ENCODE assay signal across 8 cellular contexts in genomic region chr12:53352331-53353258, GRCh38.
DNase-seq lines count a peak whose midpoint lies in the region; TF ChIP-seq lines count a peak whose summit lies in the region.

No MANE protein-coding gene starts in this region.

- DNase-seq in AML-193 (lab: John Stamatoyannopoulos, UW) = peak; percentile 85 to 88
- peak; percentile 60 for DNase-seq in GM19240 (ENCODE audit: insufficient read length, low spot score)
- DNase-seq in activated CD8-positive, alpha-beta memory T cell treated with anti-CD3 and anti-CD28 coated beads, Interleukin-2, amount 50 U/mL, for 24 hours (ENCODE audit: extremely low read depth) = peak; percentile 65
- DNase-seq in epithelial cell of esophagus (ENCODE audit: low read depth) = peak; percentile 89
- DNase-seq in stimulated activated CD8-positive, alpha-beta memory T cell treated with anti-CD3 and anti-CD28 coated beads, Interleukin-7, amount 100 ng/mL, for 4 hours (ENCODE audit: low read depth in 2 of 2) = peak; percentile 64 to 74

- no peak for TF ChIP-seq EP300 in Ishikawa (IDR thresholded peaks at IDR 0.05; ENCODE audit: borderline replicate concordance)

- H3K9me3 ChIP-seq in OCI-LY3 (ENCODE audit: insufficient read depth, low read length) (no peaks in the 10 kb centered on the region), mucosa of stomach (ENCODE audit: control insufficient read depth, low read length) (no peaks in the 10 kb centered on the region)

- no peaks in the 10 kb centered on the region for H4K20me1 ChIP-seq in OCI-LY3 (ENCODE audit: insufficient read depth, low read length)

- peaks cover 3% of the 10 kb centered on the region; the same call in 1 of the 2 replicates for H3K4me1 ChIP-seq in OCI-LY3 (ENCODE audit: low read length)
- peaks cover 15% of the 10 kb centered on the region for H3K4me1 ChIP-seq in mucosa of stomach (ENCODE audit: control insufficient read depth, insufficient read depth, low read length)

- H3K79me2 ChIP-seq in OCI-LY3 (ENCODE audit: low read length) = no peaks in the 10 kb centered on the region

- H3K9ac ChIP-seq in OCI-LY3 (ENCODE audit: low read length) = no peak overlapping the region
- H3K9ac ChIP-seq in mucosa of stomach (ENCODE audit: low read length) = peak overlapping the region; percentile 19

- no peak overlapping the region for H3K27ac ChIP-seq in OCI-LY3 (ENCODE audit: low read length)

- TF ChIP-seq CTCF in OCI-LY3 (IDR thresholded peaks at IDR 0.05; ENCODE audit: low read depth, low read length) (peak; percentile 92), epithelial cell of esophagus (IDR thresholded peaks at IDR 0.05; ENCODE audit: insufficient read depth, low read depth, low read length, missing control alignments) (peak; percentile 90)

- peak; percentile 100 for TF ChIP-seq RAD21 in Ishikawa (IDR thresholded peaks at IDR 0.05; ENCODE audit: low read depth)

- H2AFZ ChIP-seq in OCI-LY3 (ENCODE audit: low read depth, low read length) = no peak overlapping the region; the same call in 1 of the 2 replicates

- H3K4me3 ChIP-seq in OCI-LY3 (ENCODE audit: low read length) (no peak overlapping the region), epithelial cell of esophagus (ENCODE audit: low read length) (no peak overlapping the region), mucosa of stomach (ENCODE audit: low read length) (no peak overlapping the region)

- H3K4me2 ChIP-seq in OCI-LY3 (ENCODE audit: low read length) = no peak overlapping the region; the same call in 1 of the 2 replicates

- H3K36me3 ChIP-seq in OCI-LY3 (replicated peaks; ENCODE audit: low read depth, low read length) (no peaks in the 10 kb centered on the region), mucosa of stomach (ENCODE audit: control insufficient read depth, insufficient read depth, low read length) (no peaks in the 10 kb centered on the region)

- no peaks in the 10 kb centered on the region for H3K27me3 ChIP-seq in OCI-LY3 (ENCODE audit: low read depth, low read length)
- no peaks in the 10 kb centered on the region for H3K27me3 ChIP-seq in mucosa of stomach (ENCODE audit: control insufficient read depth, insufficient read depth, low read length)

TF ChIP-seq in Ishikawa, 13 proteins besides CTCF, POLR2A, EP300 and RAD21:
- TF ChIP-seq NFIC (IDR thresholded peaks at IDR 0.05) (no peak), TCF12 (IDR thresholded peaks at IDR 0.05; ENCODE audit: low read depth) (no peak), FOXM1 (IDR thresholded peaks at IDR 0.05; ENCODE audit: borderline replicate concordance, low read depth) (no peak), REST (IDR thresholded peaks at IDR 0.05; ENCODE audit: low read depth) (no peak), CREB1 (IDR thresholded peaks at IDR 0.05; ENCODE audit: low read depth) (no peak), TAF1 (IDR thresholded peaks at IDR 0.05; ENCODE audit: low read depth) (no peak), TEAD4 (IDR thresholded peaks at IDR 0.05) (no peak), YY1 (IDR thresholded peaks at IDR 0.05; ENCODE audit: low read depth) (no peak), ZBTB7A (IDR thresholded peaks at IDR 0.05; ENCODE audit: low read depth) (no peak), USF1 (IDR thresholded peaks at IDR 0.05) (no peak)
TF ChIP-seq in Ishikawa: peak in this region for 0.
